Comparison of ENCODE assay signal across 22 cellular contexts in genomic region chr7:149859881-149860280, GRCh38.
"Had no signal": no experiment of that assay in that cellular context is flagged by ENCODE, and none has a peak within 500 bp of the region (broad histone marks: within the 10 kb centered on the region; RNA-seq: fewer than 3 reads in every experiment).

No MANE protein-coding gene starts in this region.

- H3K27me3 ChIP-seq: breast epithelium, gastroesophageal sphincter, ovary, uterus had no signal

- ATAC-seq: activated CD8-positive, alpha-beta memory T cell treated with anti-CD3 and anti-CD28 coated beads, Interleukin-2, amount 10 ng/mL, durations not matched to agents 7 days and 5 days; activated naive CD4-positive, alpha-beta T cell treated with anti-CD3 and anti-CD28 coated beads, Interleukin-2, amount 50 U/mL, for 72 hours; gastroesophageal sphincter; left colon; naive thymus-derived CD8-positive, alpha-beta T cell; sciatic nerve; stimulated activated effector memory CD8-positive, alpha-beta T cell treated with anti-CD3 and anti-CD28 coated beads, Interleukin-12 subunit alpha, Interleukin-12 subunit beta, amount 100 ng/mL, for 72 hours had no signal

- H3K27ac ChIP-seq: breast epithelium, gastroesophageal sphincter, ovary, thoracic aorta, uterus had no signal

- DNase-seq: activated CD4-positive, alpha-beta memory T cell treated with anti-CD3 and anti-CD28 coated beads, Interleukin-2, amount 10 ng/mL, durations not matched to agents 7 days and 5 days; activated CD4-positive, alpha-beta T cell treated with anti-CD3 and anti-CD28 coated beads for 1 hour; activated CD4-positive, alpha-beta T cell treated with anti-CD3 and anti-CD28 coated beads, Interleukin-2, amount 10 ng/mL, durations not matched to agents 7 days and 5 days; activated CD8-positive, alpha-beta memory T cell treated with anti-CD3 and anti-CD28 coated beads, Interleukin-2, amount 10 ng/mL, durations not matched to agents 7 days and 5 days; activated T-cell treated with anti-CD3 and anti-CD28 coated beads, Interleukin-2, amount 50 U/mL, for 48 hours; central memory CD4-positive, alpha-beta T cell; hippocampal formation; kidney; left colon; naive thymus-derived CD8-positive, alpha-beta T cell; ovary; retina; small intestine; stimulated activated CD4-positive, alpha-beta T cell treated with anti-CD3 and anti-CD28 coated beads, Interleukin-4, amount 100 ng/mL, for 24 hours; T1000; uterus had no signal

- H3K36me3 ChIP-seq: ovary, uterus had no signal

- H3K4me3 ChIP-seq: breast epithelium, gastroesophageal sphincter, ovary, thoracic aorta, uterus had no signal

- H3K4me1 ChIP-seq: breast epithelium, uterus had no signal

- H3K9me3 ChIP-seq: breast epithelium, gastroesophageal sphincter, ovary, thoracic aorta, uterus had no signal
